1 cellular context compared by ENCODE assay signal in the genomic region with DNA sequence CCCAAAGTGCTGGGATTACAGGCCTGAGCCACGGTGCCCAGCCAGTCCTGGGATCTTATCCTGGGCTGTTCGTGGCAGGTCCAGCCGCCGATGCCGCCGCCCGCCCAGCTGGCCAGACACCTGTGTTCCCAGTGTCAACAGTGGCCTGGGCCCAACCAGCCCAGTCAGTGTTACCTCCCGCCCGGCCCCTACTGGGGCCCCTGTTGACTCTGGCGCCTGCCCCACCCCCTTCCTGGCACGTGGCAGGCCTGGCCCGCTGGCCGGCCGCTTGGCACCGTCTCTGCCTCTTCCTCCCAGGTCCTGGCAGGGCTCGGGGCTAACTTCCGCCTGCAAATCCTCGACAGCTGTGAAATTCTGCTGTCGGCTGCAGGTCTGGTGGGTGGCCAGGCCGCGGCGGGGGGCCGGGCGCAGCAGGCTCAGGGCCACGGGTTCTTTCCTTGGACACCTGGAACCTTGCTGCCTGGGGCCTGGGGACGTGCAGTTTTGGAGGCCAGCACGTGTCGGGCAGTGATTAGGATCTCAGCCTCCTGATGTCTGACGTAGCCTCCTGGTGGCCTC.
TF ChIP-seq lines count a peak whose summit lies in the region.

No MANE protein-coding gene starts in this region.

TF ChIP-seq in HepG2, 621 proteins besides CTCF, POLR2A, EP300 and RAD21 (continued from another document and continues in another):
- peak; percentile 68; the same call in 1 of the 2 replicates for TF ChIP-seq AFF4 (CRISPR knock-in tag; IDR thresholded peaks at IDR 0.05)
- no peak for TF ChIP-seq SRSF9 (IDR thresholded peaks at IDR 0.05; ENCODE audit: borderline replicate concordance, insufficient read depth, low read depth, low read length, poor library complexity, severe bottlenecking)
- TF ChIP-seq NPAS2 (CRISPR knock-in tag; IDR thresholded peaks at IDR 0.05; ENCODE audit: borderline replicate concordance): peak; percentile 82; the same call in 1 of the 2 replicates
- TF ChIP-seq RFX1 (IDR thresholded peaks at IDR 0.05): no peak
- TF ChIP-seq, protein P1, sequence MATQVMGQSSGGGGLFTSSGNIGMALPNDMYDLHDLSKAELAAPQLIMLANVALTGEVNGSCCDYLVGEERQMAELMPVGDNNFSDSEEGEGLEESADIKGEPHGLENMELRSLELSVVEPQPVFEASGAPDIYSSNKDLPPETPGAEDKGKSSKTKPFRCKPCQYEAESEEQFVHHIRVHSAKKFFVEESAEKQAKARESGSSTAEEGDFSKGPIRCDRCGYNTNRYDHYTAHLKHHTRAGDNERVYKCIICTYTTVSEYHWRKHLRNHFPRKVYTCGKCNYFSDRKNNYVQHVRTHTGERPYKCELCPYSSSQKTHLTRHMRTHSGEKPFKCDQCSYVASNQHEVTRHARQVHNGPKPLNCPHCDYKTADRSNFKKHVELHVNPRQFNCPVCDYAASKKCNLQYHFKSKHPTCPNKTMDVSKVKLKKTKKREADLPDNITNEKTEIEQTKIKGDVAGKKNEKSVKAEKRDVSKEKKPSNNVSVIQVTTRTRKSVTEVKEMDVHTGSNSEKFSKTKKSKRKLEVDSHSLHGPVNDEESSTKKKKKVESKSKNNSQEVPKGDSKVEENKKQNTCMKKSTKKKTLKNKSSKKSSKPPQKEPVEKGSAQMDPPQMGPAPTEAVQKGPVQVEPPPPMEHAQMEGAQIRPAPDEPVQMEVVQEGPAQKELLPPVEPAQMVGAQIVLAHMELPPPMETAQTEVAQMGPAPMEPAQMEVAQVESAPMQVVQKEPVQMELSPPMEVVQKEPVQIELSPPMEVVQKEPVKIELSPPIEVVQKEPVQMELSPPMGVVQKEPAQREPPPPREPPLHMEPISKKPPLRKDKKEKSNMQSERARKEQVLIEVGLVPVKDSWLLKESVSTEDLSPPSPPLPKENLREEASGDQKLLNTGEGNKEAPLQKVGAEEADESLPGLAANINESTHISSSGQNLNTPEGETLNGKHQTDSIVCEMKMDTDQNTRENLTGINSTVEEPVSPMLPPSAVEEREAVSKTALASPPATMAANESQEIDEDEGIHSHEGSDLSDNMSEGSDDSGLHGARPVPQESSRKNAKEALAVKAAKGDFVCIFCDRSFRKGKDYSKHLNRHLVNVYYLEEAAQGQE (IDR thresholded peaks at IDR 0.05; ENCODE audit: borderline replicate concordance in 1 of 2, low read depth in 1 of 2, low read length in 2 of 2): peak in 1 of 2 experiments; percentile 52; a peak in 1 of 4 replicates
- 0 out of 2 replicates have a peak, but pooled peaks have one; percentile 58 for TF ChIP-seq ZSCAN30 (CRISPR knock-in tag; IDR thresholded peaks at IDR 0.05)
- TF ChIP-seq FOXC1 (CRISPR knock-in tag; IDR thresholded peaks at IDR 0.05; ENCODE audit: borderline replicate concordance): no peak
- no peak for TF ChIP-seq TEAD2 (CRISPR knock-in tag; IDR thresholded peaks at IDR 0.05)
- TF ChIP-seq RBM22 (optimal IDR thresholded peaks at IDR 0.05; ENCODE audit: low read length): no peak
- peak; percentile 48; the same call in 1 of the 2 replicates for TF ChIP-seq ZBTB3 (CRISPR knock-in tag; IDR thresholded peaks at IDR 0.05; ENCODE audit: borderline replicate concordance, low read depth)
- 0 out of 2 replicates have a peak, but pooled peaks have one; percentile 71 for TF ChIP-seq ZNF704 (CRISPR knock-in tag; IDR thresholded peaks at IDR 0.05; ENCODE audit: borderline replicate concordance)
- TF ChIP-seq CHD2 (IDR thresholded peaks at IDR 0.05; ENCODE audit: low read depth, low read length): no peak
- peak; percentile 70; the same call in 1 of the 2 replicates for TF ChIP-seq MED13 (CRISPR knock-in tag; IDR thresholded peaks at IDR 0.05)
- TF ChIP-seq, protein P2, sequence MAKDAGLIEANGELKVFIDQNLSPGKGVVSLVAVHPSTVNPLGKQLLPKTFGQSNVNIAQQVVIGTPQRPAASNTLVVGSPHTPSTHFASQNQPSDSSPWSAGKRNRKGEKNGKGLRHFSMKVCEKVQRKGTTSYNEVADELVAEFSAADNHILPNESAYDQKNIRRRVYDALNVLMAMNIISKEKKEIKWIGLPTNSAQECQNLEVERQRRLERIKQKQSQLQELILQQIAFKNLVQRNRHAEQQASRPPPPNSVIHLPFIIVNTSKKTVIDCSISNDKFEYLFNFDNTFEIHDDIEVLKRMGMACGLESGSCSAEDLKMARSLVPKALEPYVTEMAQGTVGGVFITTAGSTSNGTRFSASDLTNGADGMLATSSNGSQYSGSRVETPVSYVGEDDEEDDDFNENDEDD (CRISPR knock-in tag; IDR thresholded peaks at IDR 0.05; ENCODE audit: borderline replicate concordance): peak; percentile 87; the same call in 1 of the 2 replicates
- TF ChIP-seq ZNF605 (CRISPR knock-in tag; IDR thresholded peaks at IDR 0.05): peak; percentile 84
- TF ChIP-seq BCLAF1 (IDR thresholded peaks at IDR 0.05): no peak
- TF ChIP-seq ZSCAN20 (CRISPR knock-in tag; IDR thresholded peaks at IDR 0.05; ENCODE audit: borderline replicate concordance): no peak; the same call in 1 of the 2 replicates
- TF ChIP-seq GTF3A (CRISPR knock-in tag; conservative IDR thresholded peaks at IDR 0.05): no peak
- peak; percentile 91; the same call in 1 of the 2 replicates for TF ChIP-seq SMYD3 (CRISPR knock-in tag; IDR thresholded peaks at IDR 0.05)
- peak; percentile 92 for TF ChIP-seq RXRB (CRISPR knock-in tag; IDR thresholded peaks at IDR 0.05; ENCODE audit: borderline replicate concordance)
- peak; percentile 61 for TF ChIP-seq HES4 (CRISPR knock-in tag; IDR thresholded peaks at IDR 0.05; ENCODE audit: borderline replicate concordance)
- TF ChIP-seq ZNF616 (CRISPR knock-in tag; IDR thresholded peaks at IDR 0.05; ENCODE audit: low read depth): 0 out of 2 replicates have a peak, but pooled peaks have one; percentile 48
- no peak for TF ChIP-seq ZNF24 (IDR thresholded peaks at IDR 0.05)
- TF ChIP-seq CBFB (CRISPR knock-in tag; IDR thresholded peaks at IDR 0.05): peak; percentile 92
- TF ChIP-seq, protein P3, sequence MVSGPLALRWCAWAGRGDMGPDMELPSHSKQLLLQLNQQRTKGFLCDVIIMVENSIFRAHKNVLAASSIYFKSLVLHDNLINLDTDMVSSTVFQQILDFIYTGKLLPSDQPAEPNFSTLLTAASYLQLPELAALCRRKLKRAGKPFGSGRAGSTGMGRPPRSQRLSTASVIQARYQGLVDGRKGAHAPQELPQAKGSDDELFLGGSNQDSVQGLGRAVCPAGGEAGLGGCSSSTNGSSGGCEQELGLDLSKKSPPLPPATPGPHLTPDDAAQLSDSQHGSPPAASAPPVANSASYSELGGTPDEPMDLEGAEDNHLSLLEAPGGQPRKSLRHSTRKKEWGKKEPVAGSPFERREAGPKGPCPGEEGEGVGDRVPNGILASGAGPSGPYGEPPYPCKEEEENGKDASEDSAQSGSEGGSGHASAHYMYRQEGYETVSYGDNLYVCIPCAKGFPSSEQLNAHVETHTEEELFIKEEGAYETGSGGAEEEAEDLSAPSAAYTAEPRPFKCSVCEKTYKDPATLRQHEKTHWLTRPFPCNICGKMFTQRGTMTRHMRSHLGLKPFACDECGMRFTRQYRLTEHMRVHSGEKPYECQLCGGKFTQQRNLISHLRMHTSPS (CRISPR knock-in tag; IDR thresholded peaks at IDR 0.05; ENCODE audit: low read depth): peak; percentile 99
- no peak; the same call in 1 of the 2 replicates for TF ChIP-seq POLR2G (IDR thresholded peaks at IDR 0.05; ENCODE audit: low read depth, low read length)
- peak; percentile 87; the same call in 1 of the 2 replicates for TF ChIP-seq ZNF441 (CRISPR knock-in tag; IDR thresholded peaks at IDR 0.05; ENCODE audit: borderline replicate concordance)
- peak; percentile 99 for TF ChIP-seq TBX2 (CRISPR knock-in tag; IDR thresholded peaks at IDR 0.05; ENCODE audit: borderline replicate concordance)
- no peak for TF ChIP-seq MZF1 (CRISPR knock-in tag; IDR thresholded peaks at IDR 0.05; ENCODE audit: borderline replicate concordance)
- TF ChIP-seq STAG1 (CRISPR knock-in tag; IDR thresholded peaks at IDR 0.05): peak; percentile 30; the same call in 1 of the 2 replicates
- TF ChIP-seq TAF15 (IDR thresholded peaks at IDR 0.05; ENCODE audit: low read depth, low read length, poor library complexity, severe bottlenecking): peak; percentile 72
- TF ChIP-seq ZNF773 (CRISPR knock-in tag; IDR thresholded peaks at IDR 0.05; ENCODE audit: borderline replicate concordance): no peak
- TF ChIP-seq PLRG1 (conservative IDR thresholded peaks at IDR 0.05): no peak
- TF ChIP-seq SYNCRIP (IDR thresholded peaks at IDR 0.05; ENCODE audit: insufficient read depth, low read depth, low read length): no peak
- 0 out of 2 replicates have a peak, but pooled peaks have one; percentile 61 for TF ChIP-seq ZBTB46 (CRISPR knock-in tag; IDR thresholded peaks at IDR 0.05; ENCODE audit: borderline replicate concordance)
- TF ChIP-seq THAP11 (CRISPR knock-in tag; IDR thresholded peaks at IDR 0.05): peak; percentile 83
- peak; percentile 84; the same call in 1 of the 2 replicates for TF ChIP-seq RFXAP (CRISPR knock-in tag; IDR thresholded peaks at IDR 0.05; ENCODE audit: borderline replicate concordance)
- no peak for TF ChIP-seq CBX2 (IDR thresholded peaks at IDR 0.05; ENCODE audit: low read depth, low read length)
- no peak for TF ChIP-seq CBX2 (CRISPR knock-in tag; IDR thresholded peaks at IDR 0.05; ENCODE audit: low read depth)
- TF ChIP-seq ZNF275 (CRISPR knock-in tag; IDR thresholded peaks at IDR 0.05; ENCODE audit: borderline replicate concordance): peak; percentile 87; the same call in 1 of the 2 replicates
